Comparison of ENCODE assay signal across 15 cellular contexts in genomic region chr12:122166422-122167327, GRCh38. TPM values are rescaled to one million over a fixed set of nuclear protein-coding genes. Genes with fewer than 3 reads are reported as not detected.
DNase-seq lines count a peak whose midpoint lies in the region; ATAC-seq lines count a peak whose summit lies in the region.
"Had no signal": no experiment of that assay in that cellular context is flagged by ENCODE, and none has a peak within 500 bp of the region (broad histone marks: within the 10 kb centered on the region; RNA-seq: fewer than 3 reads in every experiment).

No MANE protein-coding gene starts in this region.

- peak overlapping the region; percentile 58 to 72 for H3K4me3 Mint-ChIP-seq in activated T-cell treated with anti-CD3 and anti-CD28 coated beads, Interleukin-2, amount 50 U/mL, for 72 hours
- H3K4me3 Mint-ChIP-seq: stimulated activated naive CD8-positive, alpha-beta T cell treated with anti-CD3 and anti-CD28 coated beads, Interleukin-15, Interleukin-2, amounts not matched to agents 100 ng/mL and 50 ng/mL, for 24 hours had no signal

- ATAC-seq in HG03280 (IDR thresholded peaks at IDR 0.05; ENCODE audit: unreplicated experiment), result peak; percentile 70
- peak; percentile 87 to 91 for ATAC-seq in activated T-cell treated with anti-CD3 and anti-CD28 coated beads, Interleukin-2, amount 50 U/mL, for 72 hours (replicated peaks in 1 of 2)
- no peak for ATAC-seq in GM19463 (IDR thresholded peaks at IDR 0.05; ENCODE audit: unreplicated experiment)

- DNase-seq in NCI-H2171 treated with DMSO at 0.1 percent for 48 hours (lab: John Stamatoyannopoulos, UW) (peak; percentile 42), NCI-H2171 (lab: John Stamatoyannopoulos, UW) (no peak), RPMI8226 (no peak), MG63 (no peak)
- DNase-seq in activated T-cell treated with anti-CD3 and anti-CD28 coated beads, Interleukin-2, amount 50 U/mL, for 72 hours, result peak; percentile 75 to 84
- DNase-seq in stimulated activated CD4-positive, alpha-beta T cell treated with anti-CD3 and anti-CD28 coated beads, TNF-alpha, amount 100 ng/mL, for 48 hours (ENCODE audit: low read depth in 3 of 3), result peak; percentile 23 to 48 (median 37)
- DNase-seq: NK-92 treated with Interleukin-12 subunit alpha and Interleukin-12 subunit beta, amount 100 ng/mL, for 24 hours had no signal

- no peaks in the 10 kb centered on the region for H3K36me3 Mint-ChIP-seq in activated T-cell treated with anti-CD3 and anti-CD28 coated beads, Interleukin-2, amount 50 U/mL, for 72 hours (ENCODE audit: insufficient read depth in 2 of 2)

- no peaks in the 10 kb centered on the region for H3K27me3 ChIP-seq in MG63

- peaks cover 43% of the 10 kb centered on the region for H3K4me1 Mint-ChIP-seq in activated T-cell treated with anti-CD3 and anti-CD28 coated beads, Interleukin-2, amount 50 U/mL, for 72 hours (ENCODE audit: low read depth)

- H3K9me3 Mint-ChIP-seq in activated T-cell treated with anti-CD3 and anti-CD28 coated beads, Interleukin-2, amount 50 U/mL, for 72 hours, result no peaks in the 10 kb centered on the region
- H3K9me3 Mint-ChIP-seq: stimulated activated naive CD8-positive, alpha-beta T cell treated with anti-CD3 and anti-CD28 coated beads, Interleukin-15, Interleukin-2, amounts not matched to agents 100 ng/mL and 50 ng/mL, for 24 hours had no signal

- no peaks in the 10 kb centered on the region for H3K36me3 ChIP-seq in MG63

- peak overlapping the region; percentile 55 for H3K27ac Mint-ChIP-seq in activated T-cell treated with anti-CD3 and anti-CD28 coated beads, Interleukin-2, amount 50 U/mL, for 72 hours
- H3K27ac Mint-ChIP-seq: progenitor cell of endocrine pancreas; stimulated activated naive CD8-positive, alpha-beta T cell treated with anti-CD3 and anti-CD28 coated beads, Interleukin-15, Interleukin-2, amounts not matched to agents 100 ng/mL and 50 ng/mL, for 24 hours had no signal

- H3K4me3 ChIP-seq in MG63, result no peak overlapping the region
- H3K4me3 ChIP-seq: A549 had no signal

- H3K9me3 ChIP-seq in MG63, result no peaks in the 10 kb centered on the region
- H3K9me3 ChIP-seq: A549 had no signal

- no peaks in the 10 kb centered on the region for H3K27me3 Mint-ChIP-seq in activated T-cell treated with anti-CD3 and anti-CD28 coated beads, Interleukin-2, amount 50 U/mL, for 72 hours (ENCODE audit: low read depth)

RNA-seq across cellular contexts. Expression of gene IL31, which starts 7.3 kb away (rescaled TPM):
- 1 to 10 TPM; 4.0 to 8.0 TPM for total RNA-seq in activated T-cell treated with anti-CD3 and anti-CD28 coated beads, Interleukin-2, amount 50 U/mL, for 72 hours
- not detected in 2 replicates for total RNA-seq in MG63 (2014; rRNA removed; shearing (Covaris generic); ENCODE audit: low replicate concordance)
- total RNA-seq: bronchial epithelial cell, left lobe of liver, LHCN-M2, progenitor cell of endocrine pancreas had no signal

RNA-seq across cellular contexts. Expression of gene LRRC43, which starts 16.2 kb away (rescaled TPM):
- 1 to 10 TPM in 1 of 2 donors, under 1 TPM in 1; 0.74 to 1.2 TPM for total RNA-seq in activated T-cell treated with anti-CD3 and anti-CD28 coated beads, Interleukin-2, amount 50 U/mL, for 72 hours
- total RNA-seq in MG63 (2014; rRNA removed; shearing (Covaris generic); ENCODE audit: low replicate concordance), result not detected in 2 replicates
- total RNA-seq: LHCN-M2 had no signal

RNA-seq across cellular contexts. Expression of gene B3GNT4, which starts 36.8 kb away (rescaled TPM):
- 1 to 10 TPM in 1 of 2 donors, under 1 TPM in 1; 0.55 to 1.1 TPM for total RNA-seq in activated T-cell treated with anti-CD3 and anti-CD28 coated beads, Interleukin-2, amount 50 U/mL, for 72 hours
- not detected in 2 replicates for total RNA-seq in MG63 (2014; rRNA removed; shearing (Covaris generic); ENCODE audit: low replicate concordance)
- total RNA-seq: left lobe of liver, LHCN-M2 had no signal

RNA-seq across cellular contexts. Expression of gene DIABLO, which starts 59.2 kb away (rescaled TPM):
- total RNA-seq in activated T-cell treated with anti-CD3 and anti-CD28 coated beads, Interleukin-2, amount 50 U/mL, for 72 hours, result 10 to 100 TPM; 48.4 to 51.3 TPM
- 70.9 and 74.7 TPM in 2 replicates for total RNA-seq in MG63 (2014; rRNA removed; shearing (Covaris generic); ENCODE audit: low replicate concordance)

Comparison
In these comparisons a context has a peak if more than half of its experiments do, and no peak if none do; other contexts are left out.
1. DNase-seq: peak in NCI-H2171 treated with DMSO at 0.1 percent for 48 hours (single experiment), activated T-cell treated with anti-CD3 and anti-CD28 coated beads, Interleukin-2, amount 50 U/mL, for 72 hours (2 of 2) and stimulated activated CD4-positive, alpha-beta T cell treated with anti-CD3 and anti-CD28 coated beads, TNF-alpha, amount 100 ng/mL, for 48 hours (3 of 3); none in NCI-H2171 (single experiment), RPMI8226 (single experiment) and MG63 (single experiment).